Comparison of ENCODE assay signal across 31 cellular contexts in genomic region chr3:56094170-56094569, GRCh38.
"Had no signal": no experiment of that assay in that cellular context is flagged by ENCODE, and none has a peak within 500 bp of the region (broad histone marks: within the 10 kb centered on the region; RNA-seq: fewer than 3 reads in every experiment).

No MANE protein-coding gene starts in this region.

- FAIRE-seq: small intestine, urothelium cell line had no signal

- H3K9me3 Mint-ChIP-seq: naive thymus-derived CD8-positive, alpha-beta T cell; nephron progenitor cell; neural crest cell; stimulated activated effector memory CD8-positive, alpha-beta T cell treated with anti-CD3 and anti-CD28 coated beads, Interleukin-12 subunit alpha, Interleukin-12 subunit beta, amount 100 ng/mL, for 72 hours had no signal

- H2AFZ ChIP-seq: parathyroid adenoma had no signal

- ATAC-seq: naive thymus-derived CD8-positive, alpha-beta T cell; natural killer cell treated with Interleukin-12 subunit alpha and Interleukin-12 subunit beta and Interleukin-15 and Interleukin-18, amount 100 ng/mL, for 72 hours; psoas muscle; right cardiac atrium; right lobe of liver; stimulated activated effector memory CD8-positive, alpha-beta T cell treated with anti-CD3 and anti-CD28 coated beads, Interleukin-12 subunit alpha, Interleukin-12 subunit beta, amount 100 ng/mL, for 72 hours; stimulated activated naive B cell treated with anti-CD40 and anti-IgM and Interleukin-4, amounts not matched to agents 10 μg/mL and 1 μg/mL and 100 μg/mL, for 72 hours had no signal

- H3K4me1 ChIP-seq: parathyroid adenoma, psoas muscle, right lobe of liver, sigmoid colon, stomach, thyroid gland, tibial nerve, upper lobe of left lung, vagina had no signal

- H3K36me3 Mint-ChIP-seq: naive thymus-derived CD8-positive, alpha-beta T cell; natural killer cell treated with Interleukin-12 subunit alpha and Interleukin-12 subunit beta and Interleukin-15 and Interleukin-18, amount 100 ng/mL, for 72 hours; stimulated activated effector memory CD8-positive, alpha-beta T cell treated with anti-CD3 and anti-CD28 coated beads, Interleukin-12 subunit alpha, Interleukin-12 subunit beta, amount 100 ng/mL, for 72 hours; stimulated activated naive B cell treated with anti-CD40 and anti-IgM and Interleukin-4, amounts not matched to agents 10 μg/mL and 1 μg/mL and 100 μg/mL, for 72 hours had no signal

- H3K27ac Mint-ChIP-seq: naive thymus-derived CD8-positive, alpha-beta T cell; natural killer cell treated with Interleukin-12 subunit alpha and Interleukin-12 subunit beta and Interleukin-15 and Interleukin-18, amount 100 ng/mL, for 72 hours; nephron progenitor cell; progenitor cell of endocrine pancreas; stimulated activated effector memory CD8-positive, alpha-beta T cell treated with anti-CD3 and anti-CD28 coated beads, Interleukin-12 subunit alpha, Interleukin-12 subunit beta, amount 100 ng/mL, for 72 hours; stimulated activated naive B cell treated with anti-CD40 and anti-IgM and Interleukin-4, amounts not matched to agents 10 μg/mL and 1 μg/mL and 100 μg/mL, for 72 hours; stimulated activated naive CD8-positive, alpha-beta T cell treated with anti-CD3 and anti-CD28 coated beads, Interleukin-15, Interleukin-2, amounts not matched to agents 100 ng/mL and 50 ng/mL, for 24 hours had no signal

- H3K4me1 Mint-ChIP-seq: naive thymus-derived CD8-positive, alpha-beta T cell; nephron progenitor cell; neural crest cell; stimulated activated effector memory CD8-positive, alpha-beta T cell treated with anti-CD3 and anti-CD28 coated beads, Interleukin-12 subunit alpha, Interleukin-12 subunit beta, amount 100 ng/mL, for 72 hours; stimulated activated naive B cell treated with anti-CD40 and anti-IgM and Interleukin-4, amounts not matched to agents 10 μg/mL and 1 μg/mL and 100 μg/mL, for 72 hours had no signal

- H3K4me3 ChIP-seq: ovary, psoas muscle, right lobe of liver, sigmoid colon, stomach, thoracic aorta, thyroid gland, tibial nerve, upper lobe of left lung, vagina had no signal

- DNase-seq: naive thymus-derived CD8-positive, alpha-beta T cell; nephron progenitor cell; nucleus accumbens; ovary; posterior cingulate gyrus; psoas muscle; right cardiac atrium; right lobe of liver; sigmoid colon; small intestine; stimulated activated CD4-positive, alpha-beta T cell treated with anti-CD3 and anti-CD28 coated beads, Interleukin-15, amount 100 ng/mL, for 24 hours; stimulated activated CD4-positive, alpha-beta T cell treated with anti-CD3 and anti-CD28 coated beads, Interleukin-2, amount 100 ng/mL, for 24 hours; stimulated activated CD4-positive, alpha-beta T cell treated with anti-CD3 and anti-CD28 coated beads, Interleukin-2, amount 100 ng/mL, for 48 hours; stimulated activated CD4-positive, alpha-beta T cell treated with anti-CD3 and anti-CD28 coated beads, Interleukin-4, amount 100 ng/mL, for 24 hours; stimulated activated naive B cell treated with anti-CD40 and anti-IgM and Interleukin-4, amounts not matched to agents 10 μg/mL and 1 μg/mL and 100 μg/mL, for 72 hours; stimulated activated naive CD4-positive, alpha-beta T cell treated with Interleukin-2 at 50 U/mL for 16 hours; stomach; thyroid gland; trophoblast cell; upper lobe of left lung had no signal

- H3K9ac ChIP-seq: parathyroid adenoma had no signal

- H3K9me3 ChIP-seq: neutrophil, ovary, psoas muscle, right lobe of liver, sigmoid colon, stomach, thoracic aorta, thyroid gland, tibial nerve, upper lobe of left lung, vagina had no signal

- H3K36me3 ChIP-seq: neutrophil, ovary, right lobe of liver, sigmoid colon, stomach, thoracic aorta, thyroid gland, tibial nerve, upper lobe of left lung, vagina had no signal

- H3K79me2 ChIP-seq: parathyroid adenoma had no signal

- H3K4me3 Mint-ChIP-seq: naive thymus-derived CD8-positive, alpha-beta T cell; natural killer cell treated with Interleukin-12 subunit alpha and Interleukin-12 subunit beta and Interleukin-15 and Interleukin-18, amount 100 ng/mL, for 72 hours; nephron progenitor cell; neural crest cell; stimulated activated effector memory CD8-positive, alpha-beta T cell treated with anti-CD3 and anti-CD28 coated beads, Interleukin-12 subunit alpha, Interleukin-12 subunit beta, amount 100 ng/mL, for 72 hours; stimulated activated naive B cell treated with anti-CD40 and anti-IgM and Interleukin-4, amounts not matched to agents 10 μg/mL and 1 μg/mL and 100 μg/mL, for 72 hours; stimulated activated naive CD8-positive, alpha-beta T cell treated with anti-CD3 and anti-CD28 coated beads, Interleukin-15, Interleukin-2, amounts not matched to agents 100 ng/mL and 50 ng/mL, for 24 hours had no signal

- H3K27me3 ChIP-seq: neutrophil, ovary, right lobe of liver, sigmoid colon, stomach, thyroid gland, tibial nerve, upper lobe of left lung, vagina had no signal

- H3K27me3 Mint-ChIP-seq: progenitor cell of endocrine pancreas; stimulated activated naive CD8-positive, alpha-beta T cell treated with anti-CD3 and anti-CD28 coated beads, Interleukin-15, Interleukin-2, amounts not matched to agents 100 ng/mL and 50 ng/mL, for 24 hours had no signal

- H3K27ac ChIP-seq: neutrophil, ovary, parathyroid adenoma, psoas muscle, right lobe of liver, sigmoid colon, stomach, thoracic aorta, thyroid gland, tibial nerve, upper lobe of left lung, vagina had no signal
